ENCODE assay signal across 11 cellular contexts in genomic region chr6:7933794-7934193, GRCh38. TPM values are rescaled to one million over a fixed set of nuclear protein-coding genes. Genes with fewer than 3 reads are reported as not detected.
DNase-seq lines count a peak whose midpoint lies in the region; ATAC-seq and TF ChIP-seq lines count a peak whose summit lies in the region.
"Had no signal": no experiment of that assay in that cellular context is flagged by ENCODE, and none has a peak within 500 bp of the region (broad histone marks: within the 10 kb centered on the region; RNA-seq: fewer than 3 reads in every experiment).

No MANE protein-coding gene starts in this region.

- no peaks in the 10 kb centered on the region for H3K27me3 ChIP-seq in thyroid gland
- H3K27me3 ChIP-seq: Peyer's patch, vagina had no signal

- TF ChIP-seq POLR2A in thyroid gland (IDR thresholded peaks at IDR 0.05): no peak

- ATAC-seq in GM19372 (IDR thresholded peaks at IDR 0.05; ENCODE audit: low read depth, unreplicated experiment): peak; percentile 90
- ATAC-seq in HG02798 (IDR thresholded peaks at IDR 0.05; ENCODE audit: poor library complexity, unreplicated experiment): peak; percentile 94
- peak; percentile 93 for ATAC-seq in HG03520 (IDR thresholded peaks at IDR 0.05; ENCODE audit: unreplicated experiment)

- WGBS in thyroid gland, 2 donors: 71 to 76% methylated on average over 3 of the region's 3 CpGs

- no peak for TF ChIP-seq CTCF in GM10266 (IDR thresholded peaks at IDR 0.05; ENCODE audit: control insufficient read depth, insufficient read depth, low read depth, missing control alignments)
- TF ChIP-seq CTCF in thyroid gland (IDR thresholded peaks at IDR 0.05): no peak
- no peak for TF ChIP-seq CTCF in coronary artery (IDR thresholded peaks at IDR 0.05)

- intact Hi-C loops in thyroid gland (cut with DNase I): no loop called here

- no peaks in the 10 kb centered on the region for H3K36me3 ChIP-seq in thyroid gland
- H3K36me3 ChIP-seq: Peyer's patch, vagina had no signal

- H3K9me3 ChIP-seq in thyroid gland: no peaks in the 10 kb centered on the region
- H3K9me3 ChIP-seq: Peyer's patch, vagina had no signal

- DNase-seq in GM10266 (ENCODE audit: extremely low spot score) (peak; percentile 54), iPS-NIHi7 (ENCODE audit: extremely low spot score) (no peak), thyroid gland (no peak), coronary artery (ENCODE audit: low spot score) (no peak), NCI-H1092 (lab: John Stamatoyannopoulos, UW) (no peak)
- DNase-seq: ACHN, Peyer's patch had no signal

- H3K27ac ChIP-seq in thyroid gland (no peak overlapping the region), coronary artery (no peak overlapping the region)
- H3K27ac ChIP-seq: Peyer's patch, vagina had no signal

- H3K4me3 ChIP-seq in thyroid gland (replicated peaks in 1 of 3) (no peak overlapping the region), coronary artery (no peak overlapping the region)
- H3K4me3 ChIP-seq: Peyer's patch, vagina had no signal

- H3K4me1 ChIP-seq in thyroid gland: no peaks in the 10 kb centered on the region
- H3K4me1 ChIP-seq: Peyer's patch, vagina had no signal

RNA-seq across cellular contexts. Expression of gene TXNDC5, which starts 23.2 kb away (rescaled TPM):
- total RNA-seq in thyroid gland: 100 to 1,000 TPM; 113 to 159 (median 132) TPM
